16 cellular contexts compared by ENCODE assay signal in the genomic region with DNA sequence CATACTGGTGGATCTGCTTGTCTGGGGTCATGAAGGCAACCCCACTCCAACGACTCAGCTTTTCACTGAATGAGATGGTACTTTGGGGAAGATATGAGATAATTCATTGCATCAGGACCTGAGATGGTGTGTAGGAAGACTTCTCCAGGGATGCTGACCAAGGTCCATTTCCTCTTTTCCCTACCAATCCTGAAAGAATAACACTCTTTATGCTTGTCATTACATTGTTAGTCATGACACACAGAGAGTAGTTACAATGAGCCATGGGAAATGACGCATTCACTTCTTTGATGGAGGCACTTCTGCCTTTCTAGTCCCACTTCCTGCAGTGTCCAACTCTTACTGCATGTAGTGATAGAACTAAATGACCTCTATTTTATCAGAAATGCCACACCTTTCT. TPM values are rescaled to one million over a fixed set of nuclear protein-coding genes. Genes with fewer than 3 reads are reported as not detected.
DNase-seq lines count a peak whose midpoint lies in the region; ATAC-seq, FAIRE-seq and TF ChIP-seq lines count a peak whose summit lies in the region.
"Had no signal": no experiment of that assay in that cellular context is flagged by ENCODE, and none has a peak within 500 bp of the region (broad histone marks: within the 10 kb centered on the region; RNA-seq: fewer than 3 reads in every experiment).

No MANE protein-coding gene starts in this region.

- in situ Hi-C loops in HepG2 (cut with HindIII; ENCODE audit: extremely low pct_ligation_motif_present, low pct_unique_long_range_greater_than_20kb), result no loop called here

- no TSS peak for BruUV-seq in HepG2 (replicated peaks; lab: Mats Ljungman, UMichigan)

- DNase-seq in HepG2 (ENCODE audit: low spot score), result peak; percentile 8
- DNase-seq in right lobe of liver, result no peak
- peak; percentile 28 for DNase-seq in adipocyte (ENCODE audit: low read depth)
- DNase-seq in fibroblast of villous mesenchyme (ENCODE audit: low read depth), result peak; percentile 11
- DNase-seq in stromal cell of bone marrow (ENCODE audit: low read depth), result peak; percentile 61
- no peak for DNase-seq in activated CD4-positive, alpha-beta memory T cell treated with anti-CD3 and anti-CD28 coated beads for 36 hours
- DNase-seq in NCI-H146 treated with DMSO at 0.1 percent for 48 hours (lab: John Stamatoyannopoulos, UW; ENCODE audit: unreplicated experiment), result no peak
- DNase-seq in mesothelial cell of epicardium (ENCODE audit: low spot score in 2 of 2, unreplicated experiment in 2 of 2), result no peak
- DNase-seq: activated naive CD8-positive, alpha-beta T cell treated with anti-CD3 and anti-CD28 coated beads, Interleukin-2, amount 10 ng/mL, durations not matched to agents 7 days and 5 days; activated T-cell treated with anti-CD3 and anti-CD28 coated beads for 4 hours; esophagus squamous epithelium; NCI-H1048; ovary had no signal

- peaks cover 3% of the 10 kb centered on the region for H3K9me3 Mint-ChIP-seq in activated CD4-positive, alpha-beta memory T cell treated with anti-CD3 and anti-CD28 coated beads for 36 hours
- H3K9me3 Mint-ChIP-seq in mesothelial cell of epicardium, result peaks cover 33% of the 10 kb centered on the region
- H3K9me3 Mint-ChIP-seq: activated naive CD8-positive, alpha-beta T cell treated with anti-CD3 and anti-CD28 coated beads, Interleukin-2, amount 10 ng/mL, durations not matched to agents 7 days and 5 days had no signal

- H3K4me2 ChIP-seq in HepG2 (ENCODE audit: low read depth, low read length), result no peak overlapping the region

- TF ChIP-seq CTCF in HepG2 (CRISPR knock-in tag; IDR thresholded peaks at IDR 0.05), result no peak
- TF ChIP-seq CTCF in right lobe of liver (IDR thresholded peaks at IDR 0.05), result no peak
- no peak for TF ChIP-seq CTCF in fibroblast of villous mesenchyme (IDR thresholded peaks at IDR 0.05; ENCODE audit: insufficient read depth, low read depth, low read length)
- TF ChIP-seq CTCF in mesothelial cell of epicardium (IDR thresholded peaks at IDR 0.05; ENCODE audit: unreplicated experiment), result no peak

- TF ChIP-seq POLR2A in HepG2 (IDR thresholded peaks at IDR 0.05; ENCODE audit: insufficient read depth in 1 of 2, low read depth in 2 of 2, low read length in 2 of 2) (no peak), right lobe of liver (IDR thresholded peaks at IDR 0.05) (no peak)

- no peak overlapping the region for H3K9ac ChIP-seq in HepG2 (ENCODE audit: insufficient read depth, low read depth, low read length)
- no peak overlapping the region for H3K9ac ChIP-seq in adipocyte (ENCODE audit: low read length)

- ATAC-seq in HepG2 (no peak), right lobe of liver (no peak)

- 69% methylated on average over 2 of the region's 2 CpGs for WGBS in HepG2 (ENCODE audit: low lambda C conversion rate)
- 56% methylated on average over 1 of the region's 2 CpGs for WGBS in right lobe of liver (ENCODE audit: insufficient coverage, low coverage, low lambda C conversion rate, missing lambda C conversion rate)

- FAIRE-seq in HepG2 (lab: Jason Lieb, UNC), result no peak
- FAIRE-seq: colon had no signal

- H4K20me1 ChIP-seq in HepG2 (ENCODE audit: insufficient read depth, low read length), result no peaks in the 10 kb centered on the region

- no peak overlapping the region for H3K27ac ChIP-seq in HepG2 (ENCODE audit: extremely low read length, insufficient read depth, low read length)
- H3K27ac ChIP-seq in right lobe of liver, result no peak overlapping the region
- H3K27ac ChIP-seq: esophagus squamous epithelium, ovary, thoracic aorta had no signal

- peaks cover 23% of the 10 kb centered on the region for H3K27me3 Mint-ChIP-seq in activated CD4-positive, alpha-beta memory T cell treated with anti-CD3 and anti-CD28 coated beads for 36 hours
- H3K27me3 Mint-ChIP-seq in mesothelial cell of epicardium (ENCODE audit: low read depth), result peaks cover 3% of the 10 kb centered on the region

- no peak overlapping the region for H2AFZ ChIP-seq in HepG2 (ENCODE audit: low read length)

- H3K4me1 Mint-ChIP-seq in activated CD4-positive, alpha-beta memory T cell treated with anti-CD3 and anti-CD28 coated beads for 36 hours (ENCODE audit: low read depth), result no peaks in the 10 kb centered on the region
- H3K4me1 Mint-ChIP-seq in mesothelial cell of epicardium, result peaks cover 14% of the 10 kb centered on the region
- H3K4me1 Mint-ChIP-seq: activated naive CD8-positive, alpha-beta T cell treated with anti-CD3 and anti-CD28 coated beads, Interleukin-2, amount 10 ng/mL, durations not matched to agents 7 days and 5 days had no signal

- H3K4me3 ChIP-seq in HepG2 (replicated peaks in 1 of 3; ENCODE audit: insufficient read depth in 1 of 3, low read depth in 2 of 3, low read length in 3 of 3) (no peak overlapping the region), right lobe of liver (no peak overlapping the region), adipocyte (ENCODE audit: low read length) (no peak overlapping the region), fibroblast of villous mesenchyme (ENCODE audit: low read depth, low read length) (no peak overlapping the region)
- H3K4me3 ChIP-seq: esophagus squamous epithelium, HAP-1, ovary, thoracic aorta had no signal

- CTCF ChIA-PET in HepG2 (lab: Yijun Ruan, JAX; ENCODE audit: low intra/inter-chr PET ratio, low total read pairs), result no interaction called here
- CTCF ChIA-PET in activated CD4-positive, alpha-beta memory T cell treated with anti-CD3 and anti-CD28 coated beads for 36 hours (lab: Charles Lee), result no interaction called here

- no peaks in the 10 kb centered on the region for H3K9me3 ChIP-seq in HepG2 (ENCODE audit: low read length)
- H3K9me3 ChIP-seq in right lobe of liver, result no peaks in the 10 kb centered on the region
- peaks cover 7% of the 10 kb centered on the region for H3K9me3 ChIP-seq in adipocyte (ENCODE audit: control insufficient read depth, low read length)
- H3K9me3 ChIP-seq: esophagus squamous epithelium, HAP-1, ovary had no signal

- no peak overlapping the region for H3K27ac Mint-ChIP-seq in activated CD4-positive, alpha-beta memory T cell treated with anti-CD3 and anti-CD28 coated beads for 36 hours
- H3K27ac Mint-ChIP-seq in mesothelial cell of epicardium, result no peak overlapping the region
- H3K27ac Mint-ChIP-seq: activated naive CD8-positive, alpha-beta T cell treated with anti-CD3 and anti-CD28 coated beads, Interleukin-2, amount 10 ng/mL, durations not matched to agents 7 days and 5 days had no signal

- H3K79me2 ChIP-seq in HepG2 (ENCODE audit: insufficient read depth, low read length), result no peaks in the 10 kb centered on the region

- no peaks in the 10 kb centered on the region for H3K36me3 ChIP-seq in HepG2 (replicated peaks in 1 of 2; ENCODE audit: control insufficient read depth in 1 of 2, insufficient read depth in 2 of 2, low read length in 2 of 2)
- no peaks in the 10 kb centered on the region for H3K36me3 ChIP-seq in right lobe of liver
- no peaks in the 10 kb centered on the region for H3K36me3 ChIP-seq in adipocyte (ENCODE audit: control insufficient read depth, insufficient read depth, low read length, severe bottlenecking)
- H3K36me3 ChIP-seq: esophagus squamous epithelium, HAP-1, ovary, thoracic aorta had no signal

- no peak for TF ChIP-seq RAD21 in HepG2 (CRISPR knock-in tag; IDR thresholded peaks at IDR 0.05)

- no peaks in the 10 kb centered on the region for H3K36me3 Mint-ChIP-seq in activated CD4-positive, alpha-beta memory T cell treated with anti-CD3 and anti-CD28 coated beads for 36 hours
- no peaks in the 10 kb centered on the region for H3K36me3 Mint-ChIP-seq in mesothelial cell of epicardium
- H3K36me3 Mint-ChIP-seq: activated naive CD8-positive, alpha-beta T cell treated with anti-CD3 and anti-CD28 coated beads, Interleukin-2, amount 10 ng/mL, durations not matched to agents 7 days and 5 days had no signal

- POLR2A ChIA-PET in HepG2 (lab: Yijun Ruan, JAX), result no interaction called here
- POLR2A ChIA-PET in activated CD4-positive, alpha-beta memory T cell treated with anti-CD3 and anti-CD28 coated beads for 36 hours (lab: Charles Lee), result no interaction called here

- TF ChIP-seq EP300 in HepG2 (IDR thresholded peaks at IDR 0.05; ENCODE audit: low read depth in 2 of 2, low read length in 2 of 2) (no peak), HepG2 (CRISPR knock-in tag; IDR thresholded peaks at IDR 0.05; ENCODE audit: borderline replicate concordance) (no peak)

- intact Hi-C loops in HepG2 (cut with micrococcal nuclease; ENCODE audit: unreplicated experiment), result no loop called here
- intact Hi-C loops in right lobe of liver (cut with DNase I), result no loop called here
- intact Hi-C loops in activated CD4-positive, alpha-beta memory T cell treated with anti-CD3 and anti-CD28 coated beads for 36 hours (cut with micrococcal nuclease), result no loop called here

- peaks cover 15% of the 10 kb centered on the region for H3K4me1 ChIP-seq in HepG2 (ENCODE audit: insufficient read depth, low read length)
- no peaks in the 10 kb centered on the region for H3K4me1 ChIP-seq in right lobe of liver
- H3K4me1 ChIP-seq in adipocyte (ENCODE audit: control insufficient read depth, insufficient read depth, low read length), result peaks cover 13% of the 10 kb centered on the region
- H3K4me1 ChIP-seq: HAP-1 had no signal

- no peak overlapping the region for H3K4me3 Mint-ChIP-seq in activated CD4-positive, alpha-beta memory T cell treated with anti-CD3 and anti-CD28 coated beads for 36 hours
- no peak overlapping the region for H3K4me3 Mint-ChIP-seq in mesothelial cell of epicardium
- H3K4me3 Mint-ChIP-seq: activated naive CD8-positive, alpha-beta T cell treated with anti-CD3 and anti-CD28 coated beads, Interleukin-2, amount 10 ng/mL, durations not matched to agents 7 days and 5 days had no signal

- H3K27me3 ChIP-seq in HepG2 (ENCODE audit: control insufficient read depth in 1 of 2, insufficient read depth in 2 of 2, low read length in 2 of 2) (no peaks in the 10 kb centered on the region), right lobe of liver (no peaks in the 10 kb centered on the region), adipocyte (replicated peaks; ENCODE audit: control insufficient read depth, insufficient read depth, low read length) (no peaks in the 10 kb centered on the region)
- H3K27me3 ChIP-seq: esophagus squamous epithelium had no signal

RNA-seq across cellular contexts. Expression of a gene that starts 58.6 kb away (rescaled TPM):
- 2.3 and 6.2 TPM in 2 replicates for total RNA-seq in HepG2 (2016; rRNA removed; fragmentation: Illumina TruSeq; extraction: Trizol)
- total RNA-seq in HepG2 (2016; cell fraction: cytosol; rRNA removed; fragmentation: Illumina TruSeq; extraction: Trizol; ENCODE audit: low read depth), result 1.6 TPM in 2 replicates
- 1.4 and 6.4 TPM in 2 replicates for total RNA-seq in HepG2 (2016; cell fraction: insoluble cytoplasmic fraction; rRNA removed; fragmentation: Illumina TruSeq; extraction: Trizol)
- total RNA-seq in HepG2 (2016; cell fraction: membrane; rRNA removed; fragmentation: Illumina TruSeq; extraction: Trizol), result 2.2 and 2.6 TPM in 2 replicates
- 6.8 and 9.3 TPM in 2 replicates for total RNA-seq in HepG2 (2016; cell fraction: nucleus; rRNA removed; fragmentation: Illumina TruSeq; extraction: Trizol)
- 7.1 and 8.1 TPM in 2 replicates for polyA plus RNA-seq in HepG2 (2011; rRNA removed)
- 5.9 and 9.1 TPM in 2 replicates for polyA plus RNA-seq in HepG2 (2011; cell fraction: cytosol; rRNA removed)
- polyA plus RNA-seq in HepG2 (2011; cell fraction: nucleus; rRNA removed), result 3.2 and 6.0 TPM in 2 replicates
- 1.7 and 7.3 TPM in 2 replicates for polyA plus RNA-seq in HepG2 (2012)
- polyA plus RNA-seq in HepG2 (2016; cell fraction: cytosol; fragmentation: Illumina TruSeq; extraction: Trizol; ENCODE audit: low read depth), result 1.1 and 1.6 TPM in 2 replicates
- 2.9 and 3.1 TPM in 2 replicates for polyA plus RNA-seq in HepG2 (2016; cell fraction: insoluble cytoplasmic fraction; fragmentation: Illumina TruSeq; extraction: Trizol; ENCODE audit: low read depth)
- 1.4 and 1.6 TPM in 2 replicates for polyA plus RNA-seq in HepG2 (2016; cell fraction: membrane; fragmentation: Illumina TruSeq; extraction: Trizol; ENCODE audit: low read depth)
- polyA plus RNA-seq in HepG2 (2016; cell fraction: nucleus; fragmentation: Illumina TruSeq; extraction: Trizol; ENCODE audit: insufficient read depth, low read depth), result 11.7 and 16.2 TPM in 2 replicates
- polyA minus RNA-seq in HepG2 (2011; rRNA and poly(A)+ RNA removed; ENCODE audit: low replicate concordance), result 0.98 and 1.5 TPM in 2 replicates
- 2.3 and 4.8 TPM in 2 replicates for polyA minus RNA-seq in HepG2 (2011; cell fraction: cytosol; rRNA and poly(A)+ RNA removed)
- polyA minus RNA-seq in HepG2 (2011; cell fraction: nucleus; rRNA and poly(A)+ RNA removed), result 3.7 and 7.1 TPM in 2 replicates
- 1 to 10 TPM in 1 of 6 experiments, under 1 TPM in 2, not detected in 3; 0.24 to 2.7 (median 0.39) TPM for total RNA-seq in right lobe of liver
- total RNA-seq in fibroblast of villous mesenchyme, result under 0.01 TPM in 1 of 2 replicates, not detected in the other
- under 1 TPM; 0.36 to 0.74 TPM for total RNA-seq in activated CD4-positive, alpha-beta memory T cell treated with anti-CD3 and anti-CD28 coated beads for 36 hours
- total RNA-seq in mesothelial cell of epicardium, result 1.3 to 1.7 TPM (median 1.5 TPM) in 3 replicates

Comparison
In these comparisons a context has a peak if more than half of its experiments do, and no peak if none do; other contexts are left out.
1. DNase-seq: peak in HepG2 (single experiment), adipocyte (single experiment), fibroblast of villous mesenchyme (single experiment) and stromal cell of bone marrow (single experiment); none in right lobe of liver (0 of 3), activated CD4-positive, alpha-beta memory T cell treated with anti-CD3 and anti-CD28 coated beads for 36 hours (single experiment), NCI-H146 treated with DMSO at 0.1 percent for 48 hours (single experiment) and mesothelial cell of epicardium (0 of 2).